ENCODE assay signal across 12 cellular contexts in genomic region chr14:71725802-71726638, GRCh38.
DNase-seq lines count a peak whose midpoint lies in the region; ATAC-seq lines count a peak whose summit lies in the region.
"Had no signal": no experiment of that assay in that cellular context is flagged by ENCODE, and none has a peak within 500 bp of the region (broad histone marks: within the 10 kb centered on the region; RNA-seq: fewer than 3 reads in every experiment).

No MANE protein-coding gene starts in this region.

- H3K27me3 Mint-ChIP-seq in T-helper 17 cell, result no peaks in the 10 kb centered on the region
- H3K27me3 Mint-ChIP-seq: activated CD4-positive, alpha-beta memory T cell treated with anti-CD3 and anti-CD28 coated beads for 36 hours; naive thymus-derived CD4-positive, alpha-beta T cell had no signal

- no peaks in the 10 kb centered on the region for H3K9me3 ChIP-seq in SJSA1 (replicated peaks)
- no peaks in the 10 kb centered on the region for H3K9me3 ChIP-seq in skeletal muscle satellite cell (replicated peaks; ENCODE audit: low read length)
- H3K9me3 ChIP-seq in T-helper 17 cell (ENCODE audit: control insufficient read depth, low read length, poor library complexity, severe bottlenecking), result no peaks in the 10 kb centered on the region
- H3K9me3 ChIP-seq: transverse colon had no signal

- H3K36me3 ChIP-seq in SJSA1 (peaks cover 31% of the 10 kb centered on the region), skeletal muscle satellite cell (ENCODE audit: insufficient read depth, low read length) (peaks cover 35% of the 10 kb centered on the region)

- no peak overlapping the region for H3K27ac Mint-ChIP-seq in T-helper 17 cell
- H3K27ac Mint-ChIP-seq: activated CD4-positive, alpha-beta memory T cell treated with anti-CD3 and anti-CD28 coated beads for 36 hours; naive thymus-derived CD4-positive, alpha-beta T cell had no signal

- H3K4me3 Mint-ChIP-seq in T-helper 17 cell, result no peak overlapping the region
- H3K4me3 Mint-ChIP-seq: activated CD4-positive, alpha-beta memory T cell treated with anti-CD3 and anti-CD28 coated beads for 36 hours; naive thymus-derived CD4-positive, alpha-beta T cell had no signal

- peaks cover 12% of the 10 kb centered on the region for H3K4me1 Mint-ChIP-seq in T-helper 17 cell

- peaks cover 14% of the 10 kb centered on the region for H3K36me3 Mint-ChIP-seq in T-helper 17 cell (ENCODE audit: low read depth)

- H3K4me3 ChIP-seq in SJSA1, result no peak overlapping the region
- no peak overlapping the region for H3K4me3 ChIP-seq in skeletal muscle satellite cell (ENCODE audit: low read length)
- H3K4me3 ChIP-seq: transverse colon had no signal

- ATAC-seq in esophagus mucosa, result peak; percentile 48
- ATAC-seq in T-helper 17 cell, result no peak
- ATAC-seq in HG03159 (IDR thresholded peaks at IDR 0.05; ENCODE audit: unreplicated experiment), result no peak
- ATAC-seq: naive thymus-derived CD4-positive, alpha-beta T cell had no signal

- peak; percentile 46 for DNase-seq in SIG-M5 treated with dmso at 0.1 percent for 504 hours (lab: John Stamatoyannopoulos, UW; ENCODE audit: unreplicated experiment)
- no peak for DNase-seq in SIG-M5 (lab: John Stamatoyannopoulos, UW)
- DNase-seq in SJSA1 (ENCODE audit: low read depth in 1 of 2, low spot score in 2 of 2), result no peak
- DNase-seq in T-helper 17 cell, result no peak
- no peak for DNase-seq in SHP77 (lab: John Stamatoyannopoulos, UW)
- DNase-seq: 8988T; activated CD4-positive, alpha-beta memory T cell treated with anti-CD3 and anti-CD28 coated beads for 36 hours; naive thymus-derived CD4-positive, alpha-beta T cell; transverse colon had no signal

- 0 out of 2 replicates have a peak overlapping the region, but pooled peaks have one; percentile 5 for H3K27ac ChIP-seq in SJSA1

- H3K4me1 ChIP-seq in SJSA1 (replicated peaks), result no peaks in the 10 kb centered on the region; the same call in 1 of the 2 replicates
- H3K4me1 ChIP-seq in skeletal muscle satellite cell (ENCODE audit: control insufficient read depth, insufficient read depth, low read length), result peaks cover 59% of the 10 kb centered on the region
- H3K4me1 ChIP-seq: transverse colon had no signal

- peak overlapping the region; percentile 11 for H3K4me2 ChIP-seq in skeletal muscle satellite cell (ENCODE audit: low read length)

- peak overlapping the region; percentile 41 for H3K9ac ChIP-seq in skeletal muscle satellite cell (ENCODE audit: low read depth, low read length)

- no peaks in the 10 kb centered on the region for H3K27me3 ChIP-seq in SJSA1 (replicated peaks)
- H3K27me3 ChIP-seq in skeletal muscle satellite cell (ENCODE audit: control insufficient read depth, insufficient read depth, low read length), result no peaks in the 10 kb centered on the region
- H3K27me3 ChIP-seq: transverse colon had no signal
